In the genomic region with DNA sequence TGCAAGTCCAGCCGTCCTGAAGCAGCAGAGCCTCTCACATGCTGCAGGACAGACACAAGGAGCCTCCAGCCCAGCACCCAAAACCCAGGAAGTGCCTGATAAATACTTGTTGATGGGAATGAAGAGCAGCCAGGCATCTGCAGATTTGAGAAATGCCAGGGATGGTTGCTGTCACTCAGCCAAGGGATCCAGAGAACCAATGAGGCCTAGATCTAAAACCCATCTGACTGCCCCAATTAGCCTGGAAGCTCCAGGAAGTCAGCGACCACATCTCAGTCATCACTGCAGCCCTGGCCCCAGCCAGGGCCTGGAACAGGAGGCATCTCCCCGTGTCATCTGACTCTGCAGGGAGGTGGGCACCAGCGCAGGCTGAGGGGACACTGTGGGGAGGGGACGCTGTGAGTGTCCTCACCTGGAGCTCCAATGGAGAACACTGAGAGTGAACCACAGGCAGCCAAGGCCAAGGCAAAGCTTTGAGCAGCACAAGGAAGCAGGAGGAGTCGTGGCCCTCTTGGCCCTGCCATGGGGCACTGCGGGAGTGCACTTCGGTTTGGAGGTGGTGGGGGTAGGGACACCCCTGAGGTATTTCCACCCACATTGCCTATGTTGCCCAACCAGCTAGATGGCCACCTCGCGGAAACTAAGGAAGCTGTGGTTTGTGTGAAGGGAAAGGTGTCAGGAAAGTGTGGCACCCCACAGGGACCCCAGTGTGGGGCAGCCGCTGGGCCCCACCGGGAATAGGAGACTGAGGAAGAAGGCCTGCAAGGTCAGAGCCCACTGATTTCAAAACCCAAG, we compare ENCODE assay signal across 14 cellular contexts.
"Had no signal": no experiment of that assay in that cellular context is flagged by ENCODE, and none has a peak within 500 bp of the region (broad histone marks: within the 10 kb centered on the region; RNA-seq: fewer than 3 reads in every experiment).

No MANE protein-coding gene starts in this region.

- H3K4me3 ChIP-seq: cardiac muscle cell, left ventricle myocardium inferior, pancreas, stomach, thoracic aorta had no signal

- H3K4me1 ChIP-seq: pancreas had no signal

- H3K27me3 ChIP-seq: pancreas had no signal

- H3K27ac ChIP-seq: cardiac muscle cell, left ventricle myocardium inferior, pancreas, stomach, thoracic aorta had no signal

- H3K9me3 Mint-ChIP-seq: activated naive CD4-positive, alpha-beta T cell treated with anti-CD3 and anti-CD28 coated beads for 36 hours; activated T-helper 1 cell treated with anti-CD3 and anti-CD28 coated beads, Interleukin-12 subunit alpha, Interleukin-12 subunit beta, Interleukin-2, Interleukin-4 antibody, amounts not matched to agents 30 ng/mL and 10 ng/mL and 1 ng/mL, durations not matched to agents 14 hours and 24 hours and 36 hours; nephron progenitor cell had no signal

- H3K36me3 ChIP-seq: cardiac muscle cell, left ventricle myocardium inferior, pancreas, stomach, thoracic aorta had no signal

- DNase-seq: activated CD8-positive, alpha-beta T cell treated with anti-CD3 and anti-CD28 coated beads, Interleukin-2, amount 10 ng/mL, durations not matched to agents 7 days and 5 days; activated naive CD4-positive, alpha-beta T cell treated with anti-CD3 and anti-CD28 coated beads for 36 hours; foreskin melanocyte; kidney; left ventricle myocardium inferior; nephron progenitor cell; pancreas; retina; stimulated activated CD4-positive, alpha-beta T cell treated with anti-CD3 and anti-CD28 coated beads, Interleukin-4, amount 100 ng/mL, for 4 hours; stomach; T-helper 9 cell had no signal

- H3K27ac Mint-ChIP-seq: activated CD8-positive, alpha-beta T cell treated with anti-CD3 and anti-CD28 coated beads, Interleukin-2, amount 10 ng/mL, durations not matched to agents 7 days and 5 days; activated naive CD4-positive, alpha-beta T cell treated with anti-CD3 and anti-CD28 coated beads for 36 hours; activated T-helper 1 cell treated with anti-CD3 and anti-CD28 coated beads, Interleukin-12 subunit alpha, Interleukin-12 subunit beta, Interleukin-2, Interleukin-4 antibody, amounts not matched to agents 30 ng/mL and 10 ng/mL and 1 ng/mL, durations not matched to agents 14 hours and 24 hours and 36 hours; nephron progenitor cell had no signal

- H3K9me3 ChIP-seq: left ventricle myocardium inferior, pancreas, stomach, thoracic aorta had no signal

- H3K4me3 Mint-ChIP-seq: activated CD8-positive, alpha-beta T cell treated with anti-CD3 and anti-CD28 coated beads, Interleukin-2, amount 10 ng/mL, durations not matched to agents 7 days and 5 days; activated naive CD4-positive, alpha-beta T cell treated with anti-CD3 and anti-CD28 coated beads for 36 hours; activated T-helper 1 cell treated with anti-CD3 and anti-CD28 coated beads, Interleukin-12 subunit alpha, Interleukin-12 subunit beta, Interleukin-2, Interleukin-4 antibody, amounts not matched to agents 30 ng/mL and 10 ng/mL and 1 ng/mL, durations not matched to agents 14 hours and 24 hours and 36 hours; nephron progenitor cell had no signal
